In the genomic region with DNA sequence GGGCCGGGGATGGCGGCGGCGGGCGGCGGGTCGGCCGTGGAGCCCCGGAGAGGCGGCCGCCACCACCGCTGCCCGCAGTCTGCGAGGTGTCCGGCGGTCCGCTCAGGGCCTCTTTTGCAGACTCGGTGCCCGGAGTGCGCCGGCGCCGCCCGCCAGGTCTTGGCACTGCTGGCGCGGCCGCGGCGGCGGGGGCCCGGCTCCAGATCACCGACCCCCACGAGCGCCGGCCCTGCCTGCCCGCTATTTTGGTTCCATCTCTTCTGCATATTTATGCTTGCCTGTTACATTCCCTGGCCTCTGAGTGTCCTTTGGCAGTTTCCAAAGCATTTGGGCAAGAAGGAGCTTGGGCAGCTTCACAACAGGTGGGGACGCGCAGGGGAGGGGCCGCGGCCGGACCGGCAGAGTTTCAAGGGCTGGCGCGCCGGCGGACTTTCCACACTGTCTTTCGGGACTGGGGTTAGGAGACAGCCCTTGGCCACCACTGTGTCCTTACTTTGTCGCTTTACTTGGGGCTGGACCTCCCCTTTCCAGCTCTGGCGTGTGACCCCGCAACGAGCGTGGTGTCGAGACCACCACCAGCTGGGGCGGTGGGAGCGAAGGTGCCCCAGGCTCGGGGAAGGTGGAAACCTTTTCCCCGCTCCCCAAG, we compare ENCODE assay signal across 1 cellular context.
A peak's percentile ranks its signal among the peaks of the same experiment; 100 is the strongest.
TF ChIP-seq lines count a peak whose summit lies in the region.

No MANE protein-coding gene starts in this region.

TF ChIP-seq in WTC11, 78 proteins besides CTCF, POLR2A, EP300 and RAD21 (continued from another document):
- TF ChIP-seq ZNF219 (CRISPR knock-in tag; IDR thresholded peaks at IDR 0.05; ENCODE audit: borderline replicate concordance) (0 out of 2 replicates have a peak, but pooled peaks have one; percentile 19), ZNF138 (CRISPR knock-in tag; conservative IDR thresholded peaks at IDR 0.05) (no peak), GTF2I (CRISPR knock-in tag; conservative IDR thresholded peaks at IDR 0.05) (no peak), FOXP1 (CRISPR knock-in tag; IDR thresholded peaks at IDR 0.05; ENCODE audit: borderline replicate concordance) (0 out of 2 replicates have a peak, but pooled peaks have one; percentile 35), GRHL2 (CRISPR knock-in tag; IDR thresholded peaks at IDR 0.05; ENCODE audit: insufficient replicate concordance, severe bottlenecking) (no peak), NFE2L1 (CRISPR knock-in tag; IDR thresholded peaks at IDR 0.05) (no peak)
TF ChIP-seq in WTC11: peak in this region for 5.
